ENCODE assay signal across 32 cellular contexts in genomic region chr10:42744134-42744701, GRCh38. TPM values are rescaled to one million over a fixed set of nuclear protein-coding genes. Genes with fewer than 3 reads are reported as not detected.
A peak's percentile ranks its signal among the peaks of the same experiment; 100 is the strongest.
DNase-seq lines count a peak whose midpoint lies in the region; ATAC-seq, FAIRE-seq and TF ChIP-seq lines count a peak whose summit lies in the region.
"Had no signal": no experiment of that assay in that cellular context is flagged by ENCODE, and none has a peak within 500 bp of the region (broad histone marks: within the 10 kb centered on the region; RNA-seq: fewer than 3 reads in every experiment).

No MANE protein-coding gene starts in this region.

- peaks cover 5% of the 10 kb centered on the region for H3K9me3 Mint-ChIP-seq in type B pancreatic cell
- H3K9me3 Mint-ChIP-seq in CD8-positive, alpha-beta memory T cell = peaks cover 23 to 31% (median 25%) of the 10 kb centered on the region in 5 donors

- ATAC-seq in HepG2 (peak; percentile 64), right lobe of liver (no peak), HG02840 (IDR thresholded peaks at IDR 0.05; ENCODE audit: low FRiP score, unreplicated experiment) (no peak)
- ATAC-seq: left lung; pancreas; stimulated activated naive B cell treated with anti-CD40 and anti-IgM and Interleukin-4, amounts not matched to agents 10 μg/mL and 1 μg/mL and 100 μg/mL, for 72 hours had no signal

- DNase-seq in HepG2 (ENCODE audit: low spot score) (no peak), right lobe of liver (no peak), HT-29 (ENCODE audit: low spot score) (peak; percentile 10), SW480 (ENCODE audit: low spot score) (peak; percentile 10), type B pancreatic cell (ENCODE audit: extremely low spot score, unreplicated experiment) (no peak), LoVo (ENCODE audit: low spot score) (no peak)
- no peak for DNase-seq in CD8-positive, alpha-beta memory T cell
- DNase-seq: activated CD4-positive, alpha-beta T cell treated with anti-CD3 and anti-CD28 coated beads, Interleukin-2, amount 10 ng/mL, durations not matched to agents 7 days and 5 days; activated effector memory CD4-positive, alpha-beta T cell treated with anti-CD3 and anti-CD28 coated beads, Interleukin-2, amount 50 U/mL, for 16 hours; activated naive CD8-positive, alpha-beta T cell treated with anti-CD3 and anti-CD28 coated beads for 36 hours; anterior cingulate cortex; GM23248; islet precursor cell; left lung; NCI-H1092; NCI-H1694; NCI-H2171; NCI-H510A treated with DMSO at 0.1 percent for 48 hours; pancreas; small intestine; stimulated activated naive B cell treated with anti-CD40 and anti-IgM and Interleukin-4, amounts not matched to agents 10 μg/mL and 1 μg/mL and 100 μg/mL, for 72 hours; substantia nigra; T1000; trophoblast cell; WERI-Rb-1 had no signal

- TF ChIP-seq EP300 in HepG2 (IDR thresholded peaks at IDR 0.05; ENCODE audit: low read depth in 2 of 2, low read length in 2 of 2) (no peak), HepG2 (CRISPR knock-in tag; IDR thresholded peaks at IDR 0.05; ENCODE audit: borderline replicate concordance) (no peak)

- H3K4me2 ChIP-seq in HepG2 (ENCODE audit: low read depth, low read length) = no peak overlapping the region
- H3K4me2 ChIP-seq: BLaER1 had no signal

- TF ChIP-seq RAD21 in HepG2 (CRISPR knock-in tag; IDR thresholded peaks at IDR 0.05) = no peak

- H3K4me3 Mint-ChIP-seq in type B pancreatic cell = no peak overlapping the region
- no peak overlapping the region for H3K4me3 Mint-ChIP-seq in CD8-positive, alpha-beta memory T cell
- H3K4me3 Mint-ChIP-seq: activated CD4-positive, alpha-beta T cell treated with anti-CD3 and anti-CD28 coated beads, Interleukin-2, amount 10 ng/mL, durations not matched to agents 7 days and 5 days; activated naive CD8-positive, alpha-beta T cell treated with anti-CD3 and anti-CD28 coated beads for 36 hours; memory B cell; nephron; stimulated activated naive B cell treated with anti-CD40 and anti-IgM and Interleukin-4, amounts not matched to agents 10 μg/mL and 1 μg/mL and 100 μg/mL, for 72 hours had no signal

- POLR2A ChIA-PET in HepG2 (lab: Yijun Ruan, JAX) = no interaction called here
- POLR2A ChIA-PET in CD8-positive, alpha-beta memory T cell (lab: Charles Lee) = no interaction called here

- H3K9me3 ChIP-seq in HepG2 (ENCODE audit: low read length) (no peaks in the 10 kb centered on the region), right lobe of liver (no peaks in the 10 kb centered on the region)
- no peaks in the 10 kb centered on the region for H3K9me3 ChIP-seq in CD8-positive, alpha-beta memory T cell (ENCODE audit: low read length)
- H3K9me3 ChIP-seq: pancreas had no signal

- no TSS peak for BruUV-seq in HepG2 (replicated peaks; lab: Mats Ljungman, UMichigan)

- H3K27me3 Mint-ChIP-seq in type B pancreatic cell = peaks cover 9% of the 10 kb centered on the region
- peaks cover 11 to 21% of the 10 kb centered on the region in 2 donors for H3K27me3 Mint-ChIP-seq in CD8-positive, alpha-beta memory T cell

- H3K36me3 ChIP-seq in HepG2 (replicated peaks in 1 of 2; ENCODE audit: control insufficient read depth in 1 of 2, insufficient read depth in 2 of 2, low read length in 2 of 2) (no peaks in the 10 kb centered on the region), right lobe of liver (no peaks in the 10 kb centered on the region)
- no peaks in the 10 kb centered on the region for H3K36me3 ChIP-seq in CD8-positive, alpha-beta memory T cell (ENCODE audit: insufficient read depth, low read length)
- H3K36me3 ChIP-seq: BLaER1, breast epithelium, left lung, pancreas, WERI-Rb-1 had no signal

- H3K4me1 Mint-ChIP-seq in type B pancreatic cell (ENCODE audit: unreplicated experiment) = no peaks in the 10 kb centered on the region
- H3K4me1 Mint-ChIP-seq in CD8-positive, alpha-beta memory T cell = no peaks in the 10 kb centered on the region
- H3K4me1 Mint-ChIP-seq: activated CD4-positive, alpha-beta T cell treated with anti-CD3 and anti-CD28 coated beads, Interleukin-2, amount 10 ng/mL, durations not matched to agents 7 days and 5 days; activated naive CD8-positive, alpha-beta T cell treated with anti-CD3 and anti-CD28 coated beads for 36 hours; memory B cell; nephron; stimulated activated naive B cell treated with anti-CD40 and anti-IgM and Interleukin-4, amounts not matched to agents 10 μg/mL and 1 μg/mL and 100 μg/mL, for 72 hours had no signal

- H4K20me1 ChIP-seq in HepG2 (ENCODE audit: insufficient read depth, low read length) = no peaks in the 10 kb centered on the region
- H4K20me1 ChIP-seq: BLaER1 had no signal

- WGBS in HepG2 (ENCODE audit: low lambda C conversion rate) = 0% methylated on average over 3 of the region's 3 CpGs
- 30% methylated on average over 3 of the region's 3 CpGs for WGBS in right lobe of liver (ENCODE audit: insufficient coverage, low coverage, low lambda C conversion rate, missing lambda C conversion rate)

- H3K4me3 ChIP-seq in HepG2 (replicated peaks in 1 of 3; ENCODE audit: insufficient read depth in 1 of 3, low read depth in 2 of 3, low read length in 3 of 3) (no peak overlapping the region), right lobe of liver (no peak overlapping the region)
- no peak overlapping the region for H3K4me3 ChIP-seq in CD8-positive, alpha-beta memory T cell (ENCODE audit: low read length)
- H3K4me3 ChIP-seq: BLaER1, breast epithelium, GM23248, left lung, pancreas had no signal

- H3K27me3 ChIP-seq in HepG2 (ENCODE audit: control insufficient read depth in 1 of 2, insufficient read depth in 2 of 2, low read length in 2 of 2) (no peaks in the 10 kb centered on the region), right lobe of liver (no peaks in the 10 kb centered on the region)
- no peaks in the 10 kb centered on the region for H3K27me3 ChIP-seq in CD8-positive, alpha-beta memory T cell (ENCODE audit: insufficient read depth, low read length, poor library complexity, severe bottlenecking)
- H3K27me3 ChIP-seq: BLaER1, breast epithelium, left lung, pancreas had no signal

- H2AFZ ChIP-seq in HepG2 (ENCODE audit: low read length) = no peak overlapping the region
- H2AFZ ChIP-seq: GM23248 had no signal

- CTCF ChIA-PET in HepG2 (lab: Yijun Ruan, JAX; ENCODE audit: low intra/inter-chr PET ratio, low total read pairs) = no interaction called here
- CTCF ChIA-PET in CD8-positive, alpha-beta memory T cell (lab: Charles Lee) = no interaction called here

- H3K9ac ChIP-seq in HepG2 (ENCODE audit: insufficient read depth, low read depth, low read length) = no peak overlapping the region
- H3K9ac ChIP-seq: BLaER1, GM23248 had no signal

- H3K27ac ChIP-seq in HepG2 (ENCODE audit: extremely low read length, insufficient read depth, low read length) (no peak overlapping the region), right lobe of liver (no peak overlapping the region)
- H3K27ac ChIP-seq in CD8-positive, alpha-beta memory T cell (ENCODE audit: low read depth, low read length) = no peak overlapping the region
- H3K27ac ChIP-seq: BLaER1, breast epithelium, GM23248, HL-60, pancreas, WERI-Rb-1 had no signal

- H3K79me2 ChIP-seq in HepG2 (ENCODE audit: insufficient read depth, low read length) = no peaks in the 10 kb centered on the region

- in situ Hi-C loops in HepG2 (cut with HindIII; ENCODE audit: extremely low pct_ligation_motif_present, low pct_unique_long_range_greater_than_20kb) = no loop called here

- no peak for FAIRE-seq in HepG2 (lab: Jason Lieb, UNC)
- FAIRE-seq: GM19239, small intestine had no signal

- TF ChIP-seq POLR2A in HepG2 (IDR thresholded peaks at IDR 0.05; ENCODE audit: insufficient read depth in 1 of 2, low read depth in 2 of 2, low read length in 2 of 2) = no peak
- TF ChIP-seq POLR2A in right lobe of liver (IDR thresholded peaks at IDR 0.05) = no peak

- intact Hi-C loops in HepG2 (cut with micrococcal nuclease; ENCODE audit: unreplicated experiment) (no loop called here), right lobe of liver (cut with DNase I) (no loop called here)

- no peak overlapping the region for H3K27ac Mint-ChIP-seq in type B pancreatic cell
- H3K27ac Mint-ChIP-seq in CD8-positive, alpha-beta memory T cell = no peak overlapping the region
- H3K27ac Mint-ChIP-seq: activated CD4-positive, alpha-beta T cell treated with anti-CD3 and anti-CD28 coated beads, Interleukin-2, amount 10 ng/mL, durations not matched to agents 7 days and 5 days; activated naive CD8-positive, alpha-beta T cell treated with anti-CD3 and anti-CD28 coated beads for 36 hours; memory B cell; nephron had no signal

- no peaks in the 10 kb centered on the region for H3K36me3 Mint-ChIP-seq in type B pancreatic cell
- peaks cover 0 to 6% (median 0%) of the 10 kb centered on the region in 3 donors for H3K36me3 Mint-ChIP-seq in CD8-positive, alpha-beta memory T cell

- no peak for TF ChIP-seq CTCF in HepG2 (CRISPR knock-in tag; IDR thresholded peaks at IDR 0.05)
- TF ChIP-seq CTCF in right lobe of liver (IDR thresholded peaks at IDR 0.05) = no peak
- TF ChIP-seq CTCF in type B pancreatic cell (conservative IDR thresholded peaks at IDR 0.05) = peak; percentile 39

- H3K4me1 ChIP-seq in HepG2 (ENCODE audit: insufficient read depth, low read length) (no peaks in the 10 kb centered on the region), right lobe of liver (no peaks in the 10 kb centered on the region)
- no peaks in the 10 kb centered on the region for H3K4me1 ChIP-seq in CD8-positive, alpha-beta memory T cell (ENCODE audit: insufficient read depth, low read length)
- H3K4me1 ChIP-seq: BLaER1, breast epithelium, left lung, pancreas had no signal

RNA-seq across cellular contexts. Expression of gene BMS1, which starts 38.4 kb away (rescaled TPM):
- total RNA-seq in HepG2 (2016; rRNA removed; fragmentation: Illumina TruSeq; extraction: Trizol) (25.2 and 41.1 TPM in 2 replicates), right lobe of liver (1 to 10 TPM; 4.1 to 8.3 (median 5.8) TPM), type B pancreatic cell (ENCODE audit: low replicate concordance) (20.9 and 21.8 TPM in 2 replicates)
- total RNA-seq in HepG2 (2016; cell fraction: cytosol; rRNA removed; fragmentation: Illumina TruSeq; extraction: Trizol; ENCODE audit: low read depth) = 1.7 and 2.0 TPM in 2 replicates
- 25.2 and 40.3 TPM in 2 replicates for total RNA-seq in HepG2 (2016; cell fraction: insoluble cytoplasmic fraction; rRNA removed; fragmentation: Illumina TruSeq; extraction: Trizol)
- 4.9 TPM in 2 replicates for total RNA-seq in HepG2 (2016; cell fraction: membrane; rRNA removed; fragmentation: Illumina TruSeq; extraction: Trizol)
- total RNA-seq in HepG2 (2016; cell fraction: nucleus; rRNA removed; fragmentation: Illumina TruSeq; extraction: Trizol) = 21.4 and 22.2 TPM in 2 replicates
- 3.8 and 3.9 TPM in 2 replicates for polyA plus RNA-seq in HepG2 (2011; rRNA removed)
- polyA plus RNA-seq in HepG2 (2011; cell fraction: cytosol; rRNA removed) = 2.2 and 3.1 TPM in 2 replicates
- 4.1 and 5.5 TPM in 2 replicates for polyA plus RNA-seq in HepG2 (2011; cell fraction: nucleus; rRNA removed)
- 12.4 and 14.5 TPM in 2 replicates for polyA plus RNA-seq in HepG2 (2012)
- 0.86 and 0.88 TPM in 2 replicates for polyA plus RNA-seq in HepG2 (2016; cell fraction: cytosol; fragmentation: Illumina TruSeq; extraction: Trizol; ENCODE audit: low read depth)
- polyA plus RNA-seq in HepG2 (2016; cell fraction: insoluble cytoplasmic fraction; fragmentation: Illumina TruSeq; extraction: Trizol; ENCODE audit: low read depth) = 30.1 and 30.6 TPM in 2 replicates
- polyA plus RNA-seq in HepG2 (2016; cell fraction: membrane; fragmentation: Illumina TruSeq; extraction: Trizol; ENCODE audit: low read depth) = 1.6 and 2.0 TPM in 2 replicates
- polyA plus RNA-seq in HepG2 (2016; cell fraction: nucleus; fragmentation: Illumina TruSeq; extraction: Trizol; ENCODE audit: insufficient read depth, low read depth) = 23.1 and 25.2 TPM in 2 replicates
- polyA minus RNA-seq in HepG2 (2011; rRNA and poly(A)+ RNA removed; ENCODE audit: low replicate concordance) = 3.3 and 6.8 TPM in 2 replicates
- polyA minus RNA-seq in HepG2 (2011; cell fraction: cytosol; rRNA and poly(A)+ RNA removed) = 7.6 TPM in 2 replicates
- 13.9 and 16.9 TPM in 2 replicates for polyA minus RNA-seq in HepG2 (2011; cell fraction: nucleus; rRNA and poly(A)+ RNA removed)
- 13.1 and 15.4 TPM in 2 replicates for total RNA-seq in HT-29 (2014; rRNA removed; shearing (Covaris generic))
- total RNA-seq in CD8-positive, alpha-beta memory T cell = 10 to 100 TPM; 40.3 to 40.4 TPM
- polyA plus RNA-seq in CD8-positive, alpha-beta memory T cell = 16.6 TPM

Comparison
In these comparisons a context has a peak if more than half of its experiments do, and no peak if none do; other contexts are left out.
1. DNase-seq: peak in HT-29 (single experiment) and SW480 (single experiment); none in HepG2 (single experiment), right lobe of liver (0 of 3), type B pancreatic cell (single experiment), LoVo (single experiment) and CD8-positive, alpha-beta memory T cell (0 of 5).